In genomic region chr1:15755021-15755642, GRCh38 we compare ENCODE assay signal across 2 cellular contexts.
TF ChIP-seq lines count a peak whose summit lies in the region.

No MANE protein-coding gene starts in this region.

TF ChIP-seq in HEK293, 187 proteins besides CTCF, POLR2A, EP300 and RAD21:
- TF ChIP-seq GLIS1 (tag by site-specific recombination; IDR thresholded peaks at IDR 0.05) (peak; percentile 42), ZFP41 (tag by site-specific recombination; IDR thresholded peaks at IDR 0.05; ENCODE audit: borderline replicate concordance) (no peak), ZNF280D (tag by site-specific recombination; IDR thresholded peaks at IDR 0.05) (0 out of 2 replicates have a peak, but pooled peaks have one; percentile 60), ZNF580 (tag by site-specific recombination; IDR thresholded peaks at IDR 0.05) (peak; percentile 64; the same call in 1 of the 2 replicates)

TF ChIP-seq in K562, 482 proteins besides CTCF, POLR2A, EP300 and RAD21:
- peak; percentile 64 for TF ChIP-seq CHD4 (IDR thresholded peaks at IDR 0.05; ENCODE audit: insufficient read depth, insufficient replicate concordance, low read depth, low read length, poor library complexity, severe bottlenecking)
- no peak for TF ChIP-seq E2F3 (CRISPR knock-in tag; IDR thresholded peaks at IDR 0.05)
- peak; percentile 47; the same call in 1 of the 2 replicates for TF ChIP-seq ZNF512 (tag; IDR thresholded peaks at IDR 0.05)
- TF ChIP-seq RBM25 (IDR thresholded peaks at IDR 0.05; ENCODE audit: low read depth, low read length, severe bottlenecking), result peak; percentile 95
- TF ChIP-seq HDAC2 (IDR thresholded peaks at IDR 0.05), result peak; percentile 35; the same call in 1 of the 2 replicates
- TF ChIP-seq CBX8 (IDR thresholded peaks at IDR 0.05; ENCODE audit: borderline replicate concordance, extremely low read depth, low read depth, low read length, poor library complexity, severe bottlenecking), result no peak
- 0 out of 4 replicates have a peak, but pooled peaks of 1 of the 2 experiments have one; percentile 31 for TF ChIP-seq ZNF639 (CRISPR knock-in tag; conservative IDR thresholded peaks at IDR 0.05 in 1 of 2, IDR thresholded peaks at IDR 0.05 in 1 of 2)
- no peak for TF ChIP-seq TARDBP (IDR thresholded peaks at IDR 0.05)
- TF ChIP-seq MYC (IDR thresholded peaks at IDR 0.05; ENCODE audit: low read depth, low read length), result no peak
- TF ChIP-seq MYC (CRISPR knock-in tag; IDR thresholded peaks at IDR 0.05; ENCODE audit: borderline replicate concordance, low read depth), result no peak
- TF ChIP-seq RHOXF2B (CRISPR knock-in tag; conservative IDR thresholded peaks at IDR 0.05), result no peak
- TF ChIP-seq SMARCA5 (IDR thresholded peaks at IDR 0.05), result peak; percentile 66; the same call in 1 of the 2 replicates
- TF ChIP-seq BRF2 (IDR thresholded peaks at IDR 0.05; ENCODE audit: borderline replicate concordance, insufficient read depth, insufficient read length), result no peak
- no peak for TF ChIP-seq POLR3A (IDR thresholded peaks at IDR 0.05; ENCODE audit: borderline replicate concordance, extremely low read depth, insufficient read depth, insufficient read length)
- no peak for TF ChIP-seq MLX (CRISPR knock-in tag; conservative IDR thresholded peaks at IDR 0.05)
- no peak for TF ChIP-seq USF1 (CRISPR knock-in tag; IDR thresholded peaks at IDR 0.05)
- TF ChIP-seq ZNF274 (IDR thresholded peaks at IDR 0.05; ENCODE audit: borderline replicate concordance, low read depth, low read length), result no peak
- TF ChIP-seq ZNF707 (CRISPR knock-in tag; conservative IDR thresholded peaks at IDR 0.05), result no peak
- TF ChIP-seq BCOR (IDR thresholded peaks at IDR 0.05), result peak; percentile 84
- no peak for TF ChIP-seq CTCFL (IDR thresholded peaks at IDR 0.05; ENCODE audit: borderline replicate concordance, insufficient read depth, low read depth, low read length, poor library complexity, severe bottlenecking)
- TF ChIP-seq PRDM10 (IDR thresholded peaks at IDR 0.05; ENCODE audit: partially characterized antibody), result no peak
- no peak for TF ChIP-seq ZNF79 (CRISPR knock-in tag; IDR thresholded peaks at IDR 0.05; ENCODE audit: low read depth)
- no peak for TF ChIP-seq JUNB (CRISPR knock-in tag; conservative IDR thresholded peaks at IDR 0.05)
